ENCODE assay signal across 1 cellular context in the genomic region with DNA sequence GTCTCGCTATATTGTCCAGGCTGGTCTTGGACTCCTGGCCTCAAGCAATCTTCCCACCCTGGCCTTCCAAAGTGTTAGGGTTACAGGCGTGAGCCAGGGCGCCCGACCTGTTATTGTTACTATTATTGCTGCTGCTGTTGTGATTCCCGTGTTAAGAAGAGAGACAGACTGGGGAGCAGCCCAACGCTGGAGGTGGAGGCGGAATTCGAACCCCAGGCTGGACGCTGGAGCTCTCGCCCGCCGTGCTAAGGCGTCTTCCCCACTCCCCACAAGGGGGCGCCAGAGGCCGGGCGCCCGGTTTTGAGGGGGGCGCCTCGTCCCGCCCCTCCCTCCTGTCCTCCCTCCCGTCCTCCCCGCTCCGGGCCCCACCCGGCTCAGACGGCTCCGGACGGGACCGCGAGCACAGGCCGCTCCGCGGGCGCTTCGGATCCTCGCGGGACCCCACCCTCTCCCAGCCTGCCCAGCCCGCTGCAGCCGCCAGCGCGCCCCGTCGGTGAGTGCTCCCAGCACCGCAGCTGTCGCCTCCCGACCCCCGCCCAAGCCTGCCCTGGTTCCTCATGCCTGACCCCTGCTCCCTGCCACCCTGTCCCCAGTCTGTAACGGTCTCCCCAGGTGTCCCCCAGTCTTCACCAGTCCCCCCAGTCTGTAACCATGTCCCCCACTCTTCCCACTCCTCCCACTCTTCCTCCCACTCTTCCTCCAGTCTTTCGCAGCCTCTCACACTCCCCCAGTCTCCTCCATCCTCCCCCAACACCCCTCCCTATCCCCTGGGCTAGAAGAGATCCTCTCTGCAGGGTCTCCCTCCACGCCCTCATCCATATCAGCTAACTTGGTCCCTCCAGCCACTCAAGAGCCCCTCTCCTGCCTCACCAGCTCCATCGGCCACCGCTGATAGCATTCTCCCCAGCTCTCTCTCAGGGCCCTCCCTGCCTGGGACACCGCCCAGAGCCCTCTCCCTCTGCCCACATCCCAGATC.
TF ChIP-seq lines count a peak whose summit lies in the region.

TSS of gene EHD2 (plus strand) at position 377 of the 976 bp plus-strand sequence. CDS start 3,191 bp downstream, outside the sequence.

TF ChIP-seq in K562, 482 proteins besides CTCF, POLR2A, EP300 and RAD21 (continued from another document and continues in another):
- peak; percentile 63 for TF ChIP-seq ZBTB40 (IDR thresholded peaks at IDR 0.05)
- no peak for TF ChIP-seq ZBTB40 (CRISPR knock-in tag; IDR thresholded peaks at IDR 0.05)
- TF ChIP-seq ZBTB2 (IDR thresholded peaks at IDR 0.05), result peak; percentile 74; the same call in 1 of the 2 replicates
- TF ChIP-seq TFE3 (CRISPR knock-in tag; IDR thresholded peaks at IDR 0.05), result no peak
- no peak for TF ChIP-seq BRF1 (IDR thresholded peaks at IDR 0.05; ENCODE audit: borderline replicate concordance, extremely low read depth, insufficient read length)
- TF ChIP-seq ZBTB7A (IDR thresholded peaks at IDR 0.05; ENCODE audit: borderline replicate concordance, control insufficient read depth, low read depth, low read length), result peak; percentile 92; the same call in 1 of the 2 replicates
- TF ChIP-seq, protein P1, sequence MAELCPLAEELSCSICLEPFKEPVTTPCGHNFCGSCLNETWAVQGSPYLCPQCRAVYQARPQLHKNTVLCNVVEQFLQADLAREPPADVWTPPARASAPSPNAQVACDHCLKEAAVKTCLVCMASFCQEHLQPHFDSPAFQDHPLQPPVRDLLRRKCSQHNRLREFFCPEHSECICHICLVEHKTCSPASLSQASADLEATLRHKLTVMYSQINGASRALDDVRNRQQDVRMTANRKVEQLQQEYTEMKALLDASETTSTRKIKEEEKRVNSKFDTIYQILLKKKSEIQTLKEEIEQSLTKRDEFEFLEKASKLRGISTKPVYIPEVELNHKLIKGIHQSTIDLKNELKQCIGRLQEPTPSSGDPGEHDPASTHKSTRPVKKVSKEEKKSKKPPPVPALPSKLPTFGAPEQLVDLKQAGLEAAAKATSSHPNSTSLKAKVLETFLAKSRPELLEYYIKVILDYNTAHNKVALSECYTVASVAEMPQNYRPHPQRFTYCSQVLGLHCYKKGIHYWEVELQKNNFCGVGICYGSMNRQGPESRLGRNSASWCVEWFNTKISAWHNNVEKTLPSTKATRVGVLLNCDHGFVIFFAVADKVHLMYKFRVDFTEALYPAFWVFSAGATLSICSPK (IDR thresholded peaks at IDR 0.05; ENCODE audit: borderline replicate concordance), result no peak
- 0 out of 2 replicates have a peak, but pooled peaks have one; percentile 43 for TF ChIP-seq HDAC2 (IDR thresholded peaks at IDR 0.05)
- peak in 1 of 2 experiments; percentile 74; a peak in 1 of 4 replicates for TF ChIP-seq UBTF (IDR thresholded peaks at IDR 0.05; ENCODE audit: borderline replicate concordance in 1 of 2, low read depth in 2 of 2, low read length in 2 of 2)
- TF ChIP-seq HCFC1 (IDR thresholded peaks at IDR 0.05; ENCODE audit: low read depth, low read length), result 0 out of 2 replicates have a peak, but pooled peaks have one; percentile 12
- TF ChIP-seq ILK (tag; IDR thresholded peaks at IDR 0.05; ENCODE audit: borderline replicate concordance, low read depth), result no peak
- no peak for TF ChIP-seq RCOR1 (IDR thresholded peaks at IDR 0.05; ENCODE audit: borderline replicate concordance in 1 of 2, low read depth in 2 of 2, low read length in 2 of 2)
- no peak for TF ChIP-seq ZC3H4 (CRISPR knock-in tag; IDR thresholded peaks at IDR 0.05; ENCODE audit: borderline replicate concordance)
- TF ChIP-seq ZNF146 (CRISPR knock-in tag; IDR thresholded peaks at IDR 0.05; ENCODE audit: unreplicated experiment), result no peak
- TF ChIP-seq, protein P2, sequence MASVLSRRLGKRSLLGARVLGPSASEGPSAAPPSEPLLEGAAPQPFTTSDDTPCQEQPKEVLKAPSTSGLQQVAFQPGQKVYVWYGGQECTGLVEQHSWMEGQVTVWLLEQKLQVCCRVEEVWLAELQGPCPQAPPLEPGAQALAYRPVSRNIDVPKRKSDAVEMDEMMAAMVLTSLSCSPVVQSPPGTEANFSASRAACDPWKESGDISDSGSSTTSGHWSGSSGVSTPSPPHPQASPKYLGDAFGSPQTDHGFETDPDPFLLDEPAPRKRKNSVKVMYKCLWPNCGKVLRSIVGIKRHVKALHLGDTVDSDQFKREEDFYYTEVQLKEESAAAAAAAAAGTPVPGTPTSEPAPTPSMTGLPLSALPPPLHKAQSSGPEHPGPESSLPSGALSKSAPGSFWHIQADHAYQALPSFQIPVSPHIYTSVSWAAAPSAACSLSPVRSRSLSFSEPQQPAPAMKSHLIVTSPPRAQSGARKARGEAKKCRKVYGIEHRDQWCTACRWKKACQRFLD (CRISPR knock-in tag; IDR thresholded peaks at IDR 0.05), result no peak
- 0 out of 2 replicates have a peak, but pooled peaks have one; percentile 53 for TF ChIP-seq HINFP (tag; conservative IDR thresholded peaks at IDR 0.05; ENCODE audit: low read depth)
- no peak for TF ChIP-seq SRSF1 (IDR thresholded peaks at IDR 0.05; ENCODE audit: low read depth, low read length)
- peak; percentile 62 for TF ChIP-seq TBP (optimal IDR thresholded peaks at IDR 0.05; ENCODE audit: low read depth, low read length)
- TF ChIP-seq ZHX1 (conservative IDR thresholded peaks at IDR 0.05; ENCODE audit: low read length), result no peak
- no peak for TF ChIP-seq FOXJ3 (CRISPR knock-in tag; IDR thresholded peaks at IDR 0.05)
- peak; percentile 25 for TF ChIP-seq CHD4 (IDR thresholded peaks at IDR 0.05; ENCODE audit: insufficient read depth, insufficient replicate concordance, low read depth, low read length, poor library complexity, severe bottlenecking)
